Comparison of ENCODE assay signal across 1 cellular context in genomic region chr16:67191995-67192681, GRCh38.
TF ChIP-seq lines count a peak whose summit lies in the region.

A gene with protein sequence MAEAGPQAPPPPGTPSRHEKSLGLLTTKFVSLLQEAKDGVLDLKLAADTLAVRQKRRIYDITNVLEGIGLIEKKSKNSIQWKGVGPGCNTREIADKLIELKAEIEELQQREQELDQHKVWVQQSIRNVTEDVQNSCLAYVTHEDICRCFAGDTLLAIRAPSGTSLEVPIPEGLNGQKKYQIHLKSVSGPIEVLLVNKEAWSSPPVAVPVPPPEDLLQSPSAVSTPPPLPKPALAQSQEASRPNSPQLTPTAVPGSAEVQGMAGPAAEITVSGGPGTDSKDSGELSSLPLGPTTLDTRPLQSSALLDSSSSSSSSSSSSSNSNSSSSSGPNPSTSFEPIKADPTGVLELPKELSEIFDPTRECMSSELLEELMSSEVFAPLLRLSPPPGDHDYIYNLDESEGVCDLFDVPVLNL (plus strand): TSS chr16:67192155. CDS start chr16:67192228, 73 bp downstream.

TF ChIP-seq in HepG2, 621 proteins besides CTCF, POLR2A, EP300 and RAD21 (continued from another document and continues in another):
- no peak for TF ChIP-seq PRDM4 (CRISPR knock-in tag; IDR thresholded peaks at IDR 0.05; ENCODE audit: borderline replicate concordance)
- peak; percentile 91 for TF ChIP-seq YY1 (IDR thresholded peaks at IDR 0.05; ENCODE audit: insufficient read depth, insufficient replicate concordance, low read depth, low read length)
- peak; percentile 77 for TF ChIP-seq HCFC1 (IDR thresholded peaks at IDR 0.05; ENCODE audit: low read depth, low read length)
- no peak for TF ChIP-seq CBX2 (IDR thresholded peaks at IDR 0.05; ENCODE audit: low read depth, low read length)
- TF ChIP-seq CBX2 (CRISPR knock-in tag; IDR thresholded peaks at IDR 0.05; ENCODE audit: low read depth), result no peak
- no peak for TF ChIP-seq ZNF597 (CRISPR knock-in tag; IDR thresholded peaks at IDR 0.05)
- TF ChIP-seq BCL3 (CRISPR knock-in tag; IDR thresholded peaks at IDR 0.05), result no peak; the same call in 1 of the 2 replicates
- peak; percentile 76 for TF ChIP-seq EED (CRISPR knock-in tag; IDR thresholded peaks at IDR 0.05)
- no peak; the same call in 1 of the 2 replicates for TF ChIP-seq ZNF850 (CRISPR knock-in tag; conservative IDR thresholded peaks at IDR 0.05)
- TF ChIP-seq ZFP36 (IDR thresholded peaks at IDR 0.05; ENCODE audit: borderline replicate concordance, low read depth, low read length, partially characterized antibody), result no peak
- TF ChIP-seq PBX3 (CRISPR knock-in tag; IDR thresholded peaks at IDR 0.05; ENCODE audit: borderline replicate concordance), result 0 out of 2 replicates have a peak, but pooled peaks have one; percentile 20
- no peak; the same call in 1 of the 2 replicates for TF ChIP-seq E2F5 (CRISPR knock-in tag; conservative IDR thresholded peaks at IDR 0.05)
- peak; percentile 51 for TF ChIP-seq ZNF556 (CRISPR knock-in tag; IDR thresholded peaks at IDR 0.05; ENCODE audit: borderline replicate concordance)
- TF ChIP-seq MNT (IDR thresholded peaks at IDR 0.05), result peak; percentile 60
- peak; percentile 52 for TF ChIP-seq JARID2 (CRISPR knock-in tag; IDR thresholded peaks at IDR 0.05; ENCODE audit: insufficient replicate concordance)
- peak; percentile 58; the same call in 1 of the 2 replicates for TF ChIP-seq ZKSCAN1 (IDR thresholded peaks at IDR 0.05; ENCODE audit: low read length)
- TF ChIP-seq, protein P1, sequence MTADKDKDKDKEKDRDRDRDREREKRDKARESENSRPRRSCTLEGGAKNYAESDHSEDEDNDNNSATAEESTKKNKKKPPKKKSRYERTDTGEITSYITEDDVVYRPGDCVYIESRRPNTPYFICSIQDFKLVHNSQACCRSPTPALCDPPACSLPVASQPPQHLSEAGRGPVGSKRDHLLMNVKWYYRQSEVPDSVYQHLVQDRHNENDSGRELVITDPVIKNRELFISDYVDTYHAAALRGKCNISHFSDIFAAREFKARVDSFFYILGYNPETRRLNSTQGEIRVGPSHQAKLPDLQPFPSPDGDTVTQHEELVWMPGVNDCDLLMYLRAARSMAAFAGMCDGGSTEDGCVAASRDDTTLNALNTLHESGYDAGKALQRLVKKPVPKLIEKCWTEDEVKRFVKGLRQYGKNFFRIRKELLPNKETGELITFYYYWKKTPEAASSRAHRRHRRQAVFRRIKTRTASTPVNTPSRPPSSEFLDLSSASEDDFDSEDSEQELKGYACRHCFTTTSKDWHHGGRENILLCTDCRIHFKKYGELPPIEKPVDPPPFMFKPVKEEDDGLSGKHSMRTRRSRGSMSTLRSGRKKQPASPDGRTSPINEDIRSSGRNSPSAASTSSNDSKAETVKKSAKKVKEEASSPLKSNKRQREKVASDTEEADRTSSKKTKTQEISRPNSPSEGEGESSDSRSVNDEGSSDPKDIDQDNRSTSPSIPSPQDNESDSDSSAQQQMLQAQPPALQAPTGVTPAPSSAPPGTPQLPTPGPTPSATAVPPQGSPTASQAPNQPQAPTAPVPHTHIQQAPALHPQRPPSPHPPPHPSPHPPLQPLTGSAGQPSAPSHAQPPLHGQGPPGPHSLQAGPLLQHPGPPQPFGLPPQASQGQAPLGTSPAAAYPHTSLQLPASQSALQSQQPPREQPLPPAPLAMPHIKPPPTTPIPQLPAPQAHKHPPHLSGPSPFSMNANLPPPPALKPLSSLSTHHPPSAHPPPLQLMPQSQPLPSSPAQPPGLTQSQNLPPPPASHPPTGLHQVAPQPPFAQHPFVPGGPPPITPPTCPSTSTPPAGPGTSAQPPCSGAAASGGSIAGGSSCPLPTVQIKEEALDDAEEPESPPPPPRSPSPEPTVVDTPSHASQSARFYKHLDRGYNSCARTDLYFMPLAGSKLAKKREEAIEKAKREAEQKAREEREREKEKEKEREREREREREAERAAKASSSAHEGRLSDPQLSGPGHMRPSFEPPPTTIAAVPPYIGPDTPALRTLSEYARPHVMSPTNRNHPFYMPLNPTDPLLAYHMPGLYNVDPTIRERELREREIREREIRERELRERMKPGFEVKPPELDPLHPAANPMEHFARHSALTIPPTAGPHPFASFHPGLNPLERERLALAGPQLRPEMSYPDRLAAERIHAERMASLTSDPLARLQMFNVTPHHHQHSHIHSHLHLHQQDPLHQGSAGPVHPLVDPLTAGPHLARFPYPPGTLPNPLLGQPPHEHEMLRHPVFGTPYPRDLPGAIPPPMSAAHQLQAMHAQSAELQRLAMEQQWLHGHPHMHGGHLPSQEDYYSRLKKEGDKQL (CRISPR knock-in tag; IDR thresholded peaks at IDR 0.05; ENCODE audit: low read depth), result no peak
- no peak for TF ChIP-seq ZNF550 (CRISPR knock-in tag; IDR thresholded peaks at IDR 0.05; ENCODE audit: borderline replicate concordance)
- no peak for TF ChIP-seq JUND (CRISPR knock-in tag; IDR thresholded peaks at IDR 0.05)
- no peak for TF ChIP-seq ZNF605 (CRISPR knock-in tag; IDR thresholded peaks at IDR 0.05)
- TF ChIP-seq HMG20B (CRISPR knock-in tag; conservative IDR thresholded peaks at IDR 0.05), result no peak
- TF ChIP-seq PAX8 (CRISPR knock-in tag; IDR thresholded peaks at IDR 0.05; ENCODE audit: borderline replicate concordance), result no peak
- 0 out of 2 replicates have a peak, but pooled peaks have one; percentile 9 for TF ChIP-seq HNRNPL (IDR thresholded peaks at IDR 0.05; ENCODE audit: low read depth, low read length)
- no peak for TF ChIP-seq GTF2F1 (IDR thresholded peaks at IDR 0.05; ENCODE audit: low read length)
- TF ChIP-seq ZNF629 (CRISPR knock-in tag; conservative IDR thresholded peaks at IDR 0.05), result no peak; the same call in 1 of the 2 replicates
- TF ChIP-seq ZBTB42 (CRISPR knock-in tag; IDR thresholded peaks at IDR 0.05), result no peak
- TF ChIP-seq ZNF350 (CRISPR knock-in tag; IDR thresholded peaks at IDR 0.05; ENCODE audit: borderline replicate concordance, low read depth), result peak; percentile 32; the same call in 1 of the 2 replicates
- no peak for TF ChIP-seq FOSL1 (CRISPR knock-in tag; IDR thresholded peaks at IDR 0.05; ENCODE audit: borderline replicate concordance)
- TF ChIP-seq ZNF460 (CRISPR knock-in tag; IDR thresholded peaks at IDR 0.05; ENCODE audit: borderline replicate concordance), result no peak
- TF ChIP-seq SMAD3 (CRISPR knock-in tag; IDR thresholded peaks at IDR 0.05), result 0 out of 2 replicates have a peak, but pooled peaks have one; percentile 32
- peak; percentile 28; the same call in 1 of the 2 replicates for TF ChIP-seq ZNF747 (CRISPR knock-in tag; IDR thresholded peaks at IDR 0.05; ENCODE audit: borderline replicate concordance)
- peak; percentile 92; the same call in 1 of the 2 replicates for TF ChIP-seq YEATS2 (CRISPR knock-in tag; IDR thresholded peaks at IDR 0.05; ENCODE audit: borderline replicate concordance)
- no peak for TF ChIP-seq HIVEP1 (CRISPR knock-in tag; IDR thresholded peaks at IDR 0.05)
- TF ChIP-seq KAT2B (IDR thresholded peaks at IDR 0.05; ENCODE audit: borderline replicate concordance, low read depth, low read length), result no peak
- TF ChIP-seq KDM1A (CRISPR knock-in tag; IDR thresholded peaks at IDR 0.05), result no peak
- TF ChIP-seq FOXA3 (CRISPR knock-in tag; IDR thresholded peaks at IDR 0.05), result peak; percentile 72
- TF ChIP-seq, protein P2, sequence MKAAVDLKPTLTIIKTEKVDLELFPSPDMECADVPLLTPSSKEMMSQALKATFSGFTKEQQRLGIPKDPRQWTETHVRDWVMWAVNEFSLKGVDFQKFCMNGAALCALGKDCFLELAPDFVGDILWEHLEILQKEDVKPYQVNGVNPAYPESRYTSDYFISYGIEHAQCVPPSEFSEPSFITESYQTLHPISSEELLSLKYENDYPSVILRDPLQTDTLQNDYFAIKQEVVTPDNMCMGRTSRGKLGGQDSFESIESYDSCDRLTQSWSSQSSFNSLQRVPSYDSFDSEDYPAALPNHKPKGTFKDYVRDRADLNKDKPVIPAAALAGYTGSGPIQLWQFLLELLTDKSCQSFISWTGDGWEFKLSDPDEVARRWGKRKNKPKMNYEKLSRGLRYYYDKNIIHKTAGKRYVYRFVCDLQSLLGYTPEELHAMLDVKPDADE (CRISPR knock-in tag; IDR thresholded peaks at IDR 0.05), result peak; percentile 85; the same call in 1 of the 2 replicates
- no peak for TF ChIP-seq PTBP1 (IDR thresholded peaks at IDR 0.05; ENCODE audit: low read depth, low read length, poor library complexity, severe bottlenecking)
- TF ChIP-seq ZNF251 (CRISPR knock-in tag; IDR thresholded peaks at IDR 0.05), result no peak
- no peak for TF ChIP-seq ZNF879 (CRISPR knock-in tag; IDR thresholded peaks at IDR 0.05)
- TF ChIP-seq KAT7 (CRISPR knock-in tag; IDR thresholded peaks at IDR 0.05; ENCODE audit: borderline replicate concordance), result 0 out of 2 replicates have a peak, but pooled peaks have one; percentile 45
- no peak for TF ChIP-seq ZNF780A (CRISPR knock-in tag; IDR thresholded peaks at IDR 0.05)
- TF ChIP-seq CEBPB (IDR thresholded peaks at IDR 0.05; ENCODE audit: borderline replicate concordance, low read depth, low read length), result no peak
- TF ChIP-seq, protein P3, sequence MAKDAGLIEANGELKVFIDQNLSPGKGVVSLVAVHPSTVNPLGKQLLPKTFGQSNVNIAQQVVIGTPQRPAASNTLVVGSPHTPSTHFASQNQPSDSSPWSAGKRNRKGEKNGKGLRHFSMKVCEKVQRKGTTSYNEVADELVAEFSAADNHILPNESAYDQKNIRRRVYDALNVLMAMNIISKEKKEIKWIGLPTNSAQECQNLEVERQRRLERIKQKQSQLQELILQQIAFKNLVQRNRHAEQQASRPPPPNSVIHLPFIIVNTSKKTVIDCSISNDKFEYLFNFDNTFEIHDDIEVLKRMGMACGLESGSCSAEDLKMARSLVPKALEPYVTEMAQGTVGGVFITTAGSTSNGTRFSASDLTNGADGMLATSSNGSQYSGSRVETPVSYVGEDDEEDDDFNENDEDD (CRISPR knock-in tag; IDR thresholded peaks at IDR 0.05; ENCODE audit: borderline replicate concordance), result no peak; the same call in 1 of the 2 replicates
- peak; percentile 25; the same call in 1 of the 2 replicates for TF ChIP-seq ZNF253 (CRISPR knock-in tag; IDR thresholded peaks at IDR 0.05; ENCODE audit: borderline replicate concordance)
- TF ChIP-seq STAG1 (CRISPR knock-in tag; IDR thresholded peaks at IDR 0.05), result no peak
- peak; percentile 63 for TF ChIP-seq HDAC2 (CRISPR knock-in tag; IDR thresholded peaks at IDR 0.05)
- no peak for TF ChIP-seq HMGA1 (CRISPR knock-in tag; conservative IDR thresholded peaks at IDR 0.05)
